ENCODE assay signal across 8 cellular contexts in genomic region chr2:317501-318424, GRCh38. TPM values are rescaled to one million over a fixed set of nuclear protein-coding genes. Genes with fewer than 3 reads are reported as not detected.
DNase-seq lines count a peak whose midpoint lies in the region; ATAC-seq, FAIRE-seq and TF ChIP-seq lines count a peak whose summit lies in the region.

No MANE protein-coding gene starts in this region.

- POLR2A ChIA-PET in IMR-90 (lab: Charles Lee; ENCODE audit: unreplicated experiment): no interaction called here
- POLR2A ChIA-PET in RWPE1 (lab: Yijun Ruan, JAX; ENCODE audit: low non-redundant PET): no interaction called here

- H2AK5ac ChIP-seq in IMR-90 (ENCODE audit: low read depth, low read length): no peak overlapping the region

- H3K18ac ChIP-seq in IMR-90 (ENCODE audit: low read depth, low read length): no peak overlapping the region

- H3K4me1 Mint-ChIP-seq in brain: peaks cover 44% of the 10 kb centered on the region

- H3K79me2 ChIP-seq in osteoblast (ENCODE audit: insufficient read depth, low read length): no peaks in the 10 kb centered on the region

- no peak overlapping the region for H2AK9ac ChIP-seq in IMR-90 (replicated peaks; ENCODE audit: low read depth, low read length, poor library complexity)

- H4K20me1 ChIP-seq in IMR-90 (ENCODE audit: insufficient read depth, low read length): no peaks in the 10 kb centered on the region
- no peaks in the 10 kb centered on the region for H4K20me1 ChIP-seq in osteoblast (ENCODE audit: insufficient read depth, low read length)

- H3K9ac ChIP-seq in IMR-90 (ENCODE audit: low read depth, low read length): no peak overlapping the region

- in situ Hi-C loops in IMR-90 (cut with MboI; ENCODE audit: low sequenced_read_pairs): no loop called here

- H3K27me3 ChIP-seq in IMR-90 (ENCODE audit: control insufficient read depth, insufficient read depth, low read length): no peaks in the 10 kb centered on the region
- H3K27me3 ChIP-seq in osteoblast (ENCODE audit: insufficient read depth, low read length): no peaks in the 10 kb centered on the region

- H3K79me1 ChIP-seq in IMR-90 (ENCODE audit: low read depth in 1 of 2, low read length in 2 of 2): no peaks in the 10 kb centered on the region

- BruUV-seq in IMR-90 (replicated peaks; lab: Mats Ljungman, UMichigan): no TSS peak

- 72% methylated on average over 19 of the region's 27 CpGs; no CpG with 5 or more reads in 1 of the 2 experiments for WGBS in IMR-90 (ENCODE audit: extremely low coverage in 2 of 2, insufficient read length in 1 of 2), 2 experiments

- no peaks in the 10 kb centered on the region for H3K36me3 ChIP-seq in IMR-90 (ENCODE audit: control insufficient read depth, insufficient read depth, low read length)
- no peaks in the 10 kb centered on the region for H3K36me3 ChIP-seq in osteoblast (ENCODE audit: insufficient read depth, low read length)

- H3K27ac ChIP-seq in IMR-90 (ENCODE audit: insufficient read depth, low read length): no peak overlapping the region
- H3K27ac ChIP-seq in osteoblast (ENCODE audit: low read depth, low read length): peak overlapping the region; percentile 11
- no peak overlapping the region for H3K27ac ChIP-seq in RWPE1

- FAIRE-seq in D721Med (lab: Jason Lieb, UNC): no peak

- H4K5ac ChIP-seq in IMR-90 (ENCODE audit: low read depth, low read length): no peak overlapping the region

- TF ChIP-seq CTCF in IMR-90 (conservative IDR thresholded peaks at IDR 0.05; ENCODE audit: low read depth, low read length) (no peak), brain (conservative IDR thresholded peaks at IDR 0.05) (no peak), osteoblast (IDR thresholded peaks at IDR 0.05; ENCODE audit: extremely low read depth, low read depth, low read length) (no peak), RWPE1 (conservative IDR thresholded peaks at IDR 0.05; ENCODE audit: low read depth) (no peak), D721Med (IDR thresholded peaks at IDR 0.05; ENCODE audit: insufficient read depth, missing control alignments) (no peak)

- H3K4me2 ChIP-seq in IMR-90 (ENCODE audit: low read depth, low read length) (no peak overlapping the region), osteoblast (ENCODE audit: insufficient read depth, low read length) (peak overlapping the region; percentile 30)

- H3K27me3 Mint-ChIP-seq in brain: peaks cover 16% of the 10 kb centered on the region

- peak overlapping the region in 3 of 5 experiments; percentile 66 to 92 (median 86) for H3K27ac Mint-ChIP-seq in brain

- no peak overlapping the region for H3K4me3 ChIP-seq in IMR-90 (ENCODE audit: insufficient read depth, low read depth, low read length)
- no peak overlapping the region for H3K4me3 ChIP-seq in osteoblast (ENCODE audit: insufficient read depth, low read length)

- no peak overlapping the region for H2BK20ac ChIP-seq in IMR-90 (ENCODE audit: low read depth, low read length)

- H3K9me3 ChIP-seq in IMR-90 (ENCODE audit: control insufficient read depth, insufficient read depth, low read length) (peaks cover 38% of the 10 kb centered on the region), osteoblast (ENCODE audit: low read depth, low read length) (no peaks in the 10 kb centered on the region)

- peak overlapping the region in 2 of 5 experiments; percentile 38 to 50 for H3K4me3 Mint-ChIP-seq in brain

- H3K4me1 ChIP-seq in IMR-90 (ENCODE audit: control insufficient read depth, insufficient read depth, low read length) (no peaks in the 10 kb centered on the region), osteoblast (ENCODE audit: insufficient read depth, low read length) (peaks cover 3% of the 10 kb centered on the region)

- dilution Hi-C loops in IMR-90 (cut with HindIII; ENCODE audit: low sequenced_read_pairs, unreplicated experiment): no loop called here

- H2BK120ac ChIP-seq in IMR-90 (ENCODE audit: low read depth, low read length): no peak overlapping the region

- no peaks in the 10 kb centered on the region for H3K9me1 ChIP-seq in IMR-90 (ENCODE audit: insufficient read depth, low read length)

- no peak overlapping the region for H3K56ac ChIP-seq in IMR-90 (ENCODE audit: extremely low read depth, insufficient read depth, low read length)

- no peak overlapping the region for H3K4ac ChIP-seq in IMR-90 (ENCODE audit: low read depth, low read length)

- no peak for TF ChIP-seq POLR2A in IMR-90 (IDR thresholded peaks at IDR 0.05; ENCODE audit: low read depth, low read length)

- peak; percentile 63 for ATAC-seq in GM18909 (IDR thresholded peaks at IDR 0.05; ENCODE audit: poor library complexity, unreplicated experiment)
- no peak for ATAC-seq in IMR-90 (ENCODE audit: low read depth)

- peak overlapping the region; percentile 14 for H2AFZ ChIP-seq in IMR-90 (replicated peaks; ENCODE audit: low read length, poor library complexity)
- no peak overlapping the region for H2AFZ ChIP-seq in osteoblast (ENCODE audit: low read length)

- no peak overlapping the region for H4K8ac ChIP-seq in IMR-90 (ENCODE audit: low read depth in 2 of 2, low read length in 2 of 2)

- peaks cover 3 to 13% (median 5%) of the 10 kb centered on the region in 5 experiments for H3K9me3 Mint-ChIP-seq in brain

- no peak overlapping the region for H3K23ac ChIP-seq in IMR-90 (ENCODE audit: low read depth, low read length)

- CTCF ChIA-PET in IMR-90 (lab: Yijun Ruan, JAX): interaction anchor here (0.6 kb wide), 1 partner anchor 184 kb away, joined by 3 read pairs; no protein-coding TSS in a partner anchor
- CTCF ChIA-PET in RWPE1 (lab: Yijun Ruan, JAX): no interaction called here

- intact Hi-C loops in IMR-90 (cut with micrococcal nuclease): no loop called here

- no peak overlapping the region for H4K91ac ChIP-seq in IMR-90 (ENCODE audit: insufficient read depth, low read depth, low read length)

- H3K36me3 Mint-ChIP-seq in brain: no peaks in the 10 kb centered on the region

- TF ChIP-seq RAD21 in IMR-90 (IDR thresholded peaks at IDR 0.05; ENCODE audit: low read length): no peak

- no peak overlapping the region for H2BK15ac ChIP-seq in IMR-90 (ENCODE audit: low read depth, low read length)

- H2BK5ac ChIP-seq in IMR-90 (ENCODE audit: low read depth, low read length, poor library complexity, severe bottlenecking): no peak overlapping the region

- H3K14ac ChIP-seq in IMR-90 (replicated peaks; ENCODE audit: low read depth, low read length): no peak overlapping the region

- DNase-seq in IMR-90 (peak; percentile 10), osteoblast (ENCODE audit: insufficient read length, low spot score, missing footprints) (peak; percentile 83), COLO668 (lab: John Stamatoyannopoulos, UW; ENCODE audit: unreplicated experiment) (no peak), SHP77 treated with DMSO at 0.1 percent for 48 hours (lab: John Stamatoyannopoulos, UW) (no peak), RWPE1 (ENCODE audit: low spot score) (no peak), D721Med (ENCODE audit: insufficient read length, low spot score) (no peak)

TF ChIP-seq in IMR-90, 13 proteins besides CTCF, POLR2A, EP300 and RAD21:
- no peak for TF ChIP-seq RFX5 (IDR thresholded peaks at IDR 0.05; ENCODE audit: low read depth, low read length)
- no peak for TF ChIP-seq CHD1 (IDR thresholded peaks at IDR 0.05; ENCODE audit: low read depth, low read length)
- TF ChIP-seq SMC3 (IDR thresholded peaks at IDR 0.05; ENCODE audit: low read depth, low read length): no peak
- no peak for TF ChIP-seq CEBPB (IDR thresholded peaks at IDR 0.05; ENCODE audit: low read depth, low read length)
- TF ChIP-seq, protein P1, sequence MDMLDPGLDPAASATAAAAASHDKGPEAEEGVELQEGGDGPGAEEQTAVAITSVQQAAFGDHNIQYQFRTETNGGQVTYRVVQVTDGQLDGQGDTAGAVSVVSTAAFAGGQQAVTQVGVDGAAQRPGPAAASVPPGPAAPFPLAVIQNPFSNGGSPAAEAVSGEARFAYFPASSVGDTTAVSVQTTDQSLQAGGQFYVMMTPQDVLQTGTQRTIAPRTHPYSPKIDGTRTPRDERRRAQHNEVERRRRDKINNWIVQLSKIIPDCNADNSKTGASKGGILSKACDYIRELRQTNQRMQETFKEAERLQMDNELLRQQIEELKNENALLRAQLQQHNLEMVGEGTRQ (IDR thresholded peaks at IDR 0.05; ENCODE audit: low read depth, low read length): no peak
- no peak for TF ChIP-seq MAZ (IDR thresholded peaks at IDR 0.05; ENCODE audit: borderline replicate concordance, low read depth, low read length)
- TF ChIP-seq NFE2L2 (IDR thresholded peaks at IDR 0.05; ENCODE audit: low read depth, low read length): no peak
- no peak for TF ChIP-seq FOS (IDR thresholded peaks at IDR 0.05; ENCODE audit: low read depth, low read length)
- TF ChIP-seq, protein P2, sequence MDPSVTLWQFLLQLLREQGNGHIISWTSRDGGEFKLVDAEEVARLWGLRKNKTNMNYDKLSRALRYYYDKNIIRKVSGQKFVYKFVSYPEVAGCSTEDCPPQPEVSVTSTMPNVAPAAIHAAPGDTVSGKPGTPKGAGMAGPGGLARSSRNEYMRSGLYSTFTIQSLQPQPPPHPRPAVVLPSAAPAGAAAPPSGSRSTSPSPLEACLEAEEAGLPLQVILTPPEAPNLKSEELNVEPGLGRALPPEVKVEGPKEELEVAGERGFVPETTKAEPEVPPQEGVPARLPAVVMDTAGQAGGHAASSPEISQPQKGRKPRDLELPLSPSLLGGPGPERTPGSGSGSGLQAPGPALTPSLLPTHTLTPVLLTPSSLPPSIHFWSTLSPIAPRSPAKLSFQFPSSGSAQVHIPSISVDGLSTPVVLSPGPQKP (IDR thresholded peaks at IDR 0.05; ENCODE audit: borderline replicate concordance, low read depth, low read length): no peak
- TF ChIP-seq BHLHE40 (IDR thresholded peaks at IDR 0.05; ENCODE audit: low read depth, low read length): no peak
- no peak for TF ChIP-seq MAFK (IDR thresholded peaks at IDR 0.05; ENCODE audit: low read depth, low read length)
TF ChIP-seq in IMR-90: peak in this region for 0.

RNA-seq across cellular contexts. Expression of gene ALKAL2, which starts 29.9 kb away (rescaled TPM):
- total RNA-seq in IMR-90 (2012; rRNA removed): not detected in 2 replicates
- not detected in 2 replicates for polyA plus RNA-seq in IMR-90 (2012; rRNA removed)
- polyA plus RNA-seq in IMR-90 (2012; cell fraction: cytosol; rRNA removed): 0.51 TPM in 1 of 2 replicates, not detected in the other
- polyA plus RNA-seq in IMR-90 (2012; cell fraction: nucleus; rRNA removed; ENCODE audit: low replicate concordance): 0.21 TPM in 1 of 2 replicates, not detected in the other
- not detected for polyA plus RNA-seq in brain (ENCODE audit: insufficient read depth, low read depth, low replicate concordance)
- total RNA-seq in osteoblast: not detected in 2 replicates

RNA-seq across cellular contexts. Expression of gene ACP1, which starts 53.0 kb away (rescaled TPM):
- total RNA-seq in IMR-90 (2012; rRNA removed) (85.7 and 123 TPM in 2 replicates), osteoblast (80.0 and 85.7 TPM in 2 replicates)
- polyA plus RNA-seq in IMR-90 (2012; rRNA removed) (89.6 and 104 TPM in 2 replicates), brain (ENCODE audit: insufficient read depth, low read depth, low replicate concordance) (52.7 TPM)
- polyA plus RNA-seq in IMR-90 (2012; cell fraction: cytosol; rRNA removed): 27.0 and 53.3 TPM in 2 replicates
- polyA plus RNA-seq in IMR-90 (2012; cell fraction: nucleus; rRNA removed; ENCODE audit: low replicate concordance): 18.7 and 88.2 TPM in 2 replicates

RNA-seq across cellular contexts. Expression of gene SH3YL1, which starts 53.9 kb away (rescaled TPM):
- total RNA-seq in IMR-90 (2012; rRNA removed): 18.1 and 25.3 TPM in 2 replicates
- 15.5 and 21.2 TPM in 2 replicates for polyA plus RNA-seq in IMR-90 (2012; rRNA removed)
- polyA plus RNA-seq in IMR-90 (2012; cell fraction: cytosol; rRNA removed): 4.0 and 11.3 TPM in 2 replicates
- polyA plus RNA-seq in IMR-90 (2012; cell fraction: nucleus; rRNA removed; ENCODE audit: low replicate concordance): 24.3 and 117 TPM in 2 replicates
- polyA plus RNA-seq in brain (ENCODE audit: insufficient read depth, low read depth, low replicate concordance): 12.4 TPM
- total RNA-seq in osteoblast: 52.1 and 56.0 TPM in 2 replicates

Comparison
In these comparisons a context has a peak if more than half of its experiments do, and no peak if none do; other contexts are left out.
1. DNase-seq: peak in IMR-90 (single experiment) and osteoblast (single experiment); none in COLO668 (single experiment), SHP77 treated with DMSO at 0.1 percent for 48 hours (single experiment), RWPE1 (single experiment) and D721Med (single experiment).